22 cellular contexts compared by ENCODE assay signal in genomic region chr3:125957674-125958510, GRCh38. TPM values are rescaled to one million over a fixed set of nuclear protein-coding genes. Genes with fewer than 3 reads are reported as not detected.
DNase-seq lines count a peak whose midpoint lies in the region; ATAC-seq and TF ChIP-seq lines count a peak whose summit lies in the region.
"Had no signal": no experiment of that assay in that cellular context is flagged by ENCODE, and none has a peak within 500 bp of the region (broad histone marks: within the 10 kb centered on the region; RNA-seq: fewer than 3 reads in every experiment).

No MANE protein-coding gene starts in this region.

- H3K36me3 Mint-ChIP-seq in neural progenitor cell, result no peaks in the 10 kb centered on the region
- peaks cover 0 to 5% of the 10 kb centered on the region in 2 donors for H3K36me3 Mint-ChIP-seq in activated naive CD4-positive, alpha-beta T cell treated with anti-CD3 and anti-CD28 coated beads, Interleukin-2, amount 50 U/mL, for 72 hours
- H3K36me3 Mint-ChIP-seq: stimulated activated effector memory CD8-positive, alpha-beta T cell treated with anti-CD3 and anti-CD28 coated beads, Interleukin-12 subunit alpha, Interleukin-12 subunit beta, amount 100 ng/mL, for 72 hours had no signal

- DNase-seq in GM03348 (ENCODE audit: low spot score), result peak; percentile 9
- peak; percentile 7 for DNase-seq in SW480 (ENCODE audit: low spot score)
- DNase-seq in left ventricle myocardium superior, result peak; percentile 61
- DNase-seq in neural progenitor cell (ENCODE audit: low spot score), result peak; percentile 47
- DNase-seq in HEK293T (ENCODE audit: extremely low spot score), result no peak
- DNase-seq in stimulated activated CD4-positive, alpha-beta T cell treated with anti-CD3 and anti-CD28 coated beads, Interleukin-1b, Interleukin-23, amount 100 ng/mL, for 48 hours, result no peak
- DNase-seq in activated naive CD4-positive, alpha-beta T cell treated with anti-CD3 and anti-CD28 coated beads, Interleukin-2, amount 50 U/mL, for 72 hours (ENCODE audit: low spot score in 2 of 2), result no peak
- no peak for DNase-seq in NCI-H1048 (lab: John Stamatoyannopoulos, UW)
- DNase-seq: activated CD4-positive, alpha-beta T cell treated with anti-CD3 and anti-CD28 coated beads, Interleukin-2, amount 10 ng/mL, durations not matched to agents 24 days and 14 days; aorta; foreskin fibroblast; NCI-H510A; PC-9; stimulated activated CD4-positive, alpha-beta T cell treated with anti-CD3 and anti-CD28 coated beads, Interleukin-4, amount 100 ng/mL, for 4 hours; T-cell had no signal

- H3K9ac ChIP-seq in neural progenitor cell, result no peak overlapping the region
- H3K9ac ChIP-seq: BLaER1 had no signal

- H3K27ac Mint-ChIP-seq in neural progenitor cell, result no peak overlapping the region
- H3K27ac Mint-ChIP-seq in activated naive CD4-positive, alpha-beta T cell treated with anti-CD3 and anti-CD28 coated beads, Interleukin-2, amount 50 U/mL, for 72 hours, result no peak overlapping the region
- H3K27ac Mint-ChIP-seq: activated CD4-positive, alpha-beta T cell treated with anti-CD3 and anti-CD28 coated beads, Interleukin-2, amount 10 ng/mL, durations not matched to agents 24 days and 14 days; activated T-helper 17 cell treated with anti-CD3 and anti-CD28 coated beads, Interleukin-2, amount 50 U/mL, for 72 hours; IgD-negative memory B cell; stimulated activated effector memory CD8-positive, alpha-beta T cell treated with anti-CD3 and anti-CD28 coated beads, Interleukin-12 subunit alpha, Interleukin-12 subunit beta, amount 100 ng/mL, for 72 hours; T-cell had no signal

- peak overlapping the region; percentile 33 for H3K4me3 Mint-ChIP-seq in neural progenitor cell
- H3K4me3 Mint-ChIP-seq: activated CD4-positive, alpha-beta T cell treated with anti-CD3 and anti-CD28 coated beads, Interleukin-2, amount 10 ng/mL, durations not matched to agents 24 days and 14 days; activated T-helper 17 cell treated with anti-CD3 and anti-CD28 coated beads, Interleukin-2, amount 50 U/mL, for 72 hours; IgD-negative memory B cell; stimulated activated effector memory CD8-positive, alpha-beta T cell treated with anti-CD3 and anti-CD28 coated beads, Interleukin-12 subunit alpha, Interleukin-12 subunit beta, amount 100 ng/mL, for 72 hours; T-cell had no signal

- H3F3A ChIP-seq in neural progenitor cell (ENCODE audit: low read depth), result no peaks in the 10 kb centered on the region

- peak overlapping the region; percentile 67 for H3K4me2 ChIP-seq in neural progenitor cell
- H3K4me2 ChIP-seq: BLaER1, PC-9 had no signal

- no peak overlapping the region for H2AFZ ChIP-seq in neural progenitor cell (replicated peaks)
- H2AFZ ChIP-seq: PC-9 had no signal

- no peaks in the 10 kb centered on the region for H3K36me3 ChIP-seq in neural progenitor cell
- H3K36me3 ChIP-seq: BLaER1, vagina had no signal

- peaks cover 10% of the 10 kb centered on the region for H3K27me3 Mint-ChIP-seq in neural progenitor cell (ENCODE audit: insufficient read depth, low read depth)

- H4K20me1 ChIP-seq in neural progenitor cell (ENCODE audit: low read depth), result no peaks in the 10 kb centered on the region
- H4K20me1 ChIP-seq: BLaER1 had no signal

- ATAC-seq in left ventricle myocardium superior, result peak; percentile 83
- no peak for ATAC-seq in activated naive CD4-positive, alpha-beta T cell treated with anti-CD3 and anti-CD28 coated beads, Interleukin-2, amount 50 U/mL, for 72 hours
- ATAC-seq: activated T-helper 17 cell treated with anti-CD3 and anti-CD28 coated beads, Interleukin-2, amount 50 U/mL, for 72 hours; sciatic nerve; stimulated activated effector memory CD8-positive, alpha-beta T cell treated with anti-CD3 and anti-CD28 coated beads, Interleukin-12 subunit alpha, Interleukin-12 subunit beta, amount 100 ng/mL, for 72 hours had no signal

- H3K79me2 ChIP-seq in neural progenitor cell (ENCODE audit: low read depth), result no peaks in the 10 kb centered on the region

- no peaks in the 10 kb centered on the region for H3K9me3 ChIP-seq in neural progenitor cell (ENCODE audit: low read depth)
- H3K9me3 ChIP-seq: vagina had no signal

- peak overlapping the region; percentile 33 for H3K4me3 ChIP-seq in neural progenitor cell
- H3K4me3 ChIP-seq: BLaER1, PC-9, vagina had no signal

- peaks cover 59% of the 10 kb centered on the region for H3K27me3 ChIP-seq in neural progenitor cell
- H3K27me3 ChIP-seq: BLaER1 had no signal

- peaks cover 5% of the 10 kb centered on the region for H3K4me1 Mint-ChIP-seq in neural progenitor cell
- H3K4me1 Mint-ChIP-seq: activated CD4-positive, alpha-beta T cell treated with anti-CD3 and anti-CD28 coated beads, Interleukin-2, amount 10 ng/mL, durations not matched to agents 24 days and 14 days; activated T-helper 17 cell treated with anti-CD3 and anti-CD28 coated beads, Interleukin-2, amount 50 U/mL, for 72 hours; IgD-negative memory B cell; stimulated activated effector memory CD8-positive, alpha-beta T cell treated with anti-CD3 and anti-CD28 coated beads, Interleukin-12 subunit alpha, Interleukin-12 subunit beta, amount 100 ng/mL, for 72 hours; T-cell had no signal

- TF ChIP-seq CTCF in neural progenitor cell (IDR thresholded peaks at IDR 0.05), result no peak

- intact Hi-C loops in left ventricle myocardium superior (cut with micrococcal nuclease), result no loop called here

- CTCF ChIA-PET in HEK293T (lab: Yijun Ruan, JAX), result no interaction called here

- H3K27ac ChIP-seq in neural progenitor cell, result no peak overlapping the region
- H3K27ac ChIP-seq: BLaER1, PC-9, vagina had no signal

- H3K9me3 Mint-ChIP-seq in neural progenitor cell, result peaks cover 8% of the 10 kb centered on the region
- H3K9me3 Mint-ChIP-seq in activated naive CD4-positive, alpha-beta T cell treated with anti-CD3 and anti-CD28 coated beads, Interleukin-2, amount 50 U/mL, for 72 hours, result no peaks in the 10 kb centered on the region
- H3K9me3 Mint-ChIP-seq: activated CD4-positive, alpha-beta T cell treated with anti-CD3 and anti-CD28 coated beads, Interleukin-2, amount 10 ng/mL, durations not matched to agents 24 days and 14 days; activated T-helper 17 cell treated with anti-CD3 and anti-CD28 coated beads, Interleukin-2, amount 50 U/mL, for 72 hours; stimulated activated effector memory CD8-positive, alpha-beta T cell treated with anti-CD3 and anti-CD28 coated beads, Interleukin-12 subunit alpha, Interleukin-12 subunit beta, amount 100 ng/mL, for 72 hours; T-cell had no signal

- H3K4me1 ChIP-seq in neural progenitor cell, result no peaks in the 10 kb centered on the region
- H3K4me1 ChIP-seq: vagina had no signal

- POLR2A ChIA-PET in HEK293T (lab: Yijun Ruan, JAX), result no interaction called here

TF ChIP-seq in HEK293T, 16 proteins besides CTCF, POLR2A, EP300 and RAD21:
- no peak for TF ChIP-seq NFRKB (IDR thresholded peaks at IDR 0.05)
- no peak for TF ChIP-seq ELF4 (IDR thresholded peaks at IDR 0.05)

RNA-seq across cellular contexts. Expression of gene ROPN1B, which starts 11.1 kb away (rescaled TPM):
- 3.7 TPM for total RNA-seq in left ventricle myocardium superior
- 0.12 TPM in 1 of 2 replicates, not detected in the other for total RNA-seq in neural progenitor cell (ENCODE audit: low replicate concordance)
- total RNA-seq in activated naive CD4-positive, alpha-beta T cell treated with anti-CD3 and anti-CD28 coated beads, Interleukin-2, amount 50 U/mL, for 72 hours, result not detected
- total RNA-seq: activated CD4-positive, alpha-beta T cell treated with anti-CD3 and anti-CD28 coated beads, Interleukin-2, amount 10 ng/mL, durations not matched to agents 24 days and 14 days; activated T-helper 17 cell treated with anti-CD3 and anti-CD28 coated beads, Interleukin-2, amount 50 U/mL, for 72 hours; kidney epithelial cell; T-cell; vagina had no signal

Comparison
In these comparisons a context has a peak if more than half of its experiments do, and no peak if none do; other contexts are left out.
1. DNase-seq: peak in GM03348 (single experiment), SW480 (single experiment), left ventricle myocardium superior (single experiment) and neural progenitor cell (single experiment); none in HEK293T (single experiment), stimulated activated CD4-positive, alpha-beta T cell treated with anti-CD3 and anti-CD28 coated beads, Interleukin-1b, Interleukin-23, amount 100 ng/mL, for 48 hours (single experiment), activated naive CD4-positive, alpha-beta T cell treated with anti-CD3 and anti-CD28 coated beads, Interleukin-2, amount 50 U/mL, for 72 hours (0 of 2) and NCI-H1048 (single experiment).